Comparison of ENCODE assay signal across 16 cellular contexts in genomic region chr3:121757812-121758545, GRCh38. TPM values are rescaled to one million over a fixed set of nuclear protein-coding genes. Genes with fewer than 3 reads are reported as not detected.
DNase-seq lines count a peak whose midpoint lies in the region; TF ChIP-seq lines count a peak whose summit lies in the region.
"Had no signal": no experiment of that assay in that cellular context is flagged by ENCODE, and none has a peak within 500 bp of the region (broad histone marks: within the 10 kb centered on the region; RNA-seq: fewer than 3 reads in every experiment).

No MANE protein-coding gene starts in this region.

- H3K27me3 Mint-ChIP-seq in H9 (ENCODE audit: low read depth), result no peaks in the 10 kb centered on the region; the same call in none of the 2 replicates
- H3K27me3 Mint-ChIP-seq: IgD-negative memory B cell had no signal

- no peak overlapping the region for H3K4me3 Mint-ChIP-seq in H9
- H3K4me3 Mint-ChIP-seq: CD4-positive, alpha-beta T cell had no signal

- H3K79me1 ChIP-seq in H9 (ENCODE audit: insufficient read depth, low read depth, low read length, poor library complexity, severe bottlenecking) (no peaks in the 10 kb centered on the region), neuronal stem cell (ENCODE audit: low read depth, low read length) (no peaks in the 10 kb centered on the region)

- H3K23me2 ChIP-seq in H9 (ENCODE audit: insufficient read length, low read depth, low read length, poor library complexity, severe bottlenecking), result no peaks in the 10 kb centered on the region

- H2BK5ac ChIP-seq in H9 (ENCODE audit: insufficient read length, low read length), result no peak overlapping the region
- no peak overlapping the region for H2BK5ac ChIP-seq in neuronal stem cell (ENCODE audit: low read length)

- H2BK12ac ChIP-seq in H9 (ENCODE audit: insufficient read length, low read depth, low read length) (no peak overlapping the region), neuronal stem cell (ENCODE audit: low read length) (no peak overlapping the region)

- H3K4ac ChIP-seq in H9 (ENCODE audit: low read depth, low read length) (no peak overlapping the region), neuronal stem cell (ENCODE audit: low read length) (no peak overlapping the region)

- 0 out of 4 replicates have a peak, but pooled peaks cover 2% of the 10 kb centered on the region in 2 experiments for H3K4me1 Mint-ChIP-seq in H9

- no peaks in the 10 kb centered on the region for H4K20me1 ChIP-seq in BLaER1 treated with 17β-estradiol and CSF1 and Interleukin-3, amounts not matched to agents 10 nM and 100 nM
- H4K20me1 ChIP-seq in H9 (ENCODE audit: control insufficient read depth, insufficient read depth, insufficient read length) (no peaks in the 10 kb centered on the region), MM.1S (ENCODE audit: insufficient read depth, low read length) (no peaks in the 10 kb centered on the region)

- H3K9me2 ChIP-seq in MM.1S (replicated peaks; ENCODE audit: insufficient read depth, low read length), result no peaks in the 10 kb centered on the region

- no peak overlapping the region for H3K23ac ChIP-seq in H9 (ENCODE audit: insufficient read length, low read depth, low read length)
- peak overlapping the region; percentile 5 for H3K23ac ChIP-seq in neuronal stem cell (ENCODE audit: low read depth, low read length, poor library complexity)

- H3K79me2 ChIP-seq in H9 (ENCODE audit: insufficient read depth, low read length) (no peaks in the 10 kb centered on the region), MM.1S (ENCODE audit: low read length) (no peaks in the 10 kb centered on the region)

- H3K9me3 ChIP-seq in BLaER1 treated with 17β-estradiol and CSF1 and Interleukin-3, amounts not matched to agents 10 nM and 100 nM (replicated peaks in 1 of 11), result no peaks in the 10 kb centered on the region
- no peaks in the 10 kb centered on the region for H3K9me3 ChIP-seq in H9 (ENCODE audit: control insufficient read depth, low read depth, low read length)
- no peaks in the 10 kb centered on the region for H3K9me3 ChIP-seq in neuronal stem cell (replicated peaks in 1 of 2; ENCODE audit: control insufficient read depth in 2 of 2, insufficient read depth in 1 of 2, low read depth in 1 of 2, low read length in 2 of 2)
- no peaks in the 10 kb centered on the region for H3K9me3 ChIP-seq in MM.1S (replicated peaks; ENCODE audit: insufficient read depth, low read length)
- H3K9me3 ChIP-seq: BE2C had no signal

- H3F3A ChIP-seq in MM.1S (ENCODE audit: insufficient read depth, low read length), result no peaks in the 10 kb centered on the region

- H4K91ac ChIP-seq in H9 (ENCODE audit: insufficient read length, low read depth, low read length), result no peak overlapping the region
- H4K91ac ChIP-seq in neuronal stem cell (ENCODE audit: low read depth, low read length, poor library complexity), result no peak overlapping the region

- WGBS in H9 (ENCODE audit: extremely low coverage, insufficient read length, low lambda C conversion rate), result no CpG with 5 or more reads among the region's 15 CpGs
- WGBS in neuronal stem cell (ENCODE audit: extremely low coverage in 2 of 2, insufficient read length in 2 of 2, insufficient replicate concordance in 1 of 2), 2 donors, result no CpG with 5 or more reads among the region's 15 CpGs

- no peak overlapping the region for H2AFZ ChIP-seq in H9 (ENCODE audit: low read length)
- peak overlapping the region; percentile 40 for H2AFZ ChIP-seq in neuronal stem cell (ENCODE audit: low read length)
- no peak overlapping the region for H2AFZ ChIP-seq in MM.1S (ENCODE audit: low read length)

- H3K9me3 Mint-ChIP-seq in H9, result no peaks in the 10 kb centered on the region
- H3K9me3 Mint-ChIP-seq: CD4-positive, alpha-beta T cell; IgD-negative memory B cell had no signal

- no peak overlapping the region for H3K27ac Mint-ChIP-seq in H9
- H3K27ac Mint-ChIP-seq: CD4-positive, alpha-beta T cell had no signal

- H3K27ac ChIP-seq in BLaER1 treated with 17β-estradiol and CSF1 and Interleukin-3, amounts not matched to agents 10 nM and 100 nM, result no peak overlapping the region
- H3K27ac ChIP-seq in H9 (ENCODE audit: insufficient read length, low read depth, low read length) (no peak overlapping the region), coronary artery (peak overlapping the region in 1 of 2 donors; percentile 57), neuronal stem cell (replicated peaks; ENCODE audit: low read length) (no peak overlapping the region), MM.1S (ENCODE audit: low read length) (no peak overlapping the region)
- H3K27ac ChIP-seq: RWPE1 had no signal

- no peaks in the 10 kb centered on the region for H3K36me3 ChIP-seq in BLaER1 treated with 17β-estradiol and CSF1 and Interleukin-3, amounts not matched to agents 10 nM and 100 nM
- no peaks in the 10 kb centered on the region for H3K36me3 ChIP-seq in neuronal stem cell (replicated peaks in 1 of 2; ENCODE audit: control insufficient read depth in 2 of 2, insufficient read depth in 2 of 2, low read length in 2 of 2)
- no peaks in the 10 kb centered on the region for H3K36me3 ChIP-seq in MM.1S (replicated peaks; ENCODE audit: insufficient read depth, low read length)
- H3K36me3 ChIP-seq: BE2C had no signal

- TF ChIP-seq CTCF in H9 (conservative IDR thresholded peaks at IDR 0.05) (no peak), coronary artery (IDR thresholded peaks at IDR 0.05) (no peak), MM.1S (IDR thresholded peaks at IDR 0.05; ENCODE audit: low read length) (no peak)

- no peaks in the 10 kb centered on the region for H3K27me3 ChIP-seq in BLaER1 treated with 17β-estradiol and CSF1 and Interleukin-3, amounts not matched to agents 10 nM and 100 nM
- no peaks in the 10 kb centered on the region for H3K27me3 ChIP-seq in H9 (ENCODE audit: insufficient read depth, low read length)
- H3K27me3 ChIP-seq in neuronal stem cell (ENCODE audit: control insufficient read depth in 3 of 3, insufficient read depth in 3 of 3, low read depth in 1 of 3, low read length in 3 of 3), result no peaks in the 10 kb centered on the region
- H3K27me3 ChIP-seq in MM.1S (replicated peaks; ENCODE audit: insufficient read depth, low read length), result no peaks in the 10 kb centered on the region
- H3K27me3 ChIP-seq: BE2C had no signal

- H2AK5ac ChIP-seq in H9 (ENCODE audit: insufficient read length, low read length) (no peak overlapping the region), neuronal stem cell (ENCODE audit: low read depth, low read length) (no peak overlapping the region)

- no peak overlapping the region for H3K18ac ChIP-seq in H9 (ENCODE audit: insufficient read length, low read depth, low read length)
- no peak overlapping the region for H3K18ac ChIP-seq in neuronal stem cell (ENCODE audit: low read length)

- H3T11ph ChIP-seq in H9 (ENCODE audit: low read length), result no peak overlapping the region

- H2BK20ac ChIP-seq in H9 (ENCODE audit: low read depth, low read length, poor library complexity, severe bottlenecking), result no peak overlapping the region

- H4K5ac ChIP-seq in H9 (ENCODE audit: insufficient read length, low read depth, low read length), result no peak overlapping the region

- H3K9ac ChIP-seq in BLaER1 treated with 17β-estradiol and CSF1 and Interleukin-3, amounts not matched to agents 10 nM and 100 nM, result no peak overlapping the region
- H3K9ac ChIP-seq in H9 (ENCODE audit: extremely low read depth, insufficient read length, low read length), result no peak overlapping the region
- H3K9ac ChIP-seq in neuronal stem cell (ENCODE audit: low read depth, low read length, poor library complexity), result no peak overlapping the region
- H3K9ac ChIP-seq in MM.1S (ENCODE audit: low read length), result no peak overlapping the region

- H2BK15ac ChIP-seq in H9 (ENCODE audit: low read depth, low read length), result no peak overlapping the region
- H2BK15ac ChIP-seq in neuronal stem cell (ENCODE audit: low read length), result no peak overlapping the region

- H3K4me2 ChIP-seq in BLaER1 treated with 17β-estradiol and CSF1 and Interleukin-3, amounts not matched to agents 10 nM and 100 nM, result peak overlapping the region in 7 of 11 experiments; percentile 11 to 43 (median 37); a peak in 11 of 22 replicates
- H3K4me2 ChIP-seq in H9 (ENCODE audit: insufficient read depth, insufficient read length, low read length) (no peak overlapping the region), neuronal stem cell (ENCODE audit: insufficient read depth, low read length, poor library complexity, severe bottlenecking) (no peak overlapping the region), MM.1S (ENCODE audit: low read depth, low read length) (no peak overlapping the region)

- no peak overlapping the region for H3K4me3 ChIP-seq in BLaER1 treated with 17β-estradiol and CSF1 and Interleukin-3, amounts not matched to agents 10 nM and 100 nM
- H3K4me3 ChIP-seq in coronary artery (peak overlapping the region; percentile 38), neuronal stem cell (ENCODE audit: low read length in 2 of 2) (no peak overlapping the region), MM.1S (ENCODE audit: low read length) (no peak overlapping the region)
- H3K4me3 ChIP-seq: GM12878 had no signal

- peaks cover 16 to 40% (median 30%) of the 10 kb centered on the region in 10 experiments for H3K4me1 ChIP-seq in BLaER1 treated with 17β-estradiol and CSF1 and Interleukin-3, amounts not matched to agents 10 nM and 100 nM
- H3K4me1 ChIP-seq in H9 (ENCODE audit: insufficient read depth, low read length), result no peaks in the 10 kb centered on the region
- no peaks in the 10 kb centered on the region for H3K4me1 ChIP-seq in neuronal stem cell (ENCODE audit: control insufficient read depth in 2 of 2, insufficient read depth in 1 of 2, low read depth in 1 of 2, low read length in 2 of 2)
- no peaks in the 10 kb centered on the region for H3K4me1 ChIP-seq in MM.1S (ENCODE audit: low read length)
- H3K4me1 ChIP-seq: BE2C had no signal

- H4K8ac ChIP-seq in H9 (replicated peaks; ENCODE audit: insufficient read length, low read depth, low read length), result no peak overlapping the region
- H4K8ac ChIP-seq in neuronal stem cell (ENCODE audit: low read depth, low read length), result no peak overlapping the region

- H3K56ac ChIP-seq in H9 (ENCODE audit: insufficient read length, low read depth, low read length), result no peak overlapping the region

- H3K14ac ChIP-seq in H9 (ENCODE audit: insufficient read depth, low read length) (0 out of 2 replicates have a peak overlapping the region, but pooled peaks have one; percentile 39), neuronal stem cell (ENCODE audit: low read length) (no peak overlapping the region)

- H2BK120ac ChIP-seq in H9 (ENCODE audit: low read depth, low read length, poor library complexity, severe bottlenecking), result no peak overlapping the region
- no peak overlapping the region for H2BK120ac ChIP-seq in neuronal stem cell (ENCODE audit: low read depth, low read length)

- DNase-seq in H9 (no peak), coronary artery (ENCODE audit: low spot score) (no peak), neuronal stem cell (ENCODE audit: low spot score) (no peak), MM.1S (no peak), NCI-H1694 (lab: John Stamatoyannopoulos, UW) (no peak)
- DNase-seq in activated naive CD4-positive, alpha-beta T cell treated with Interleukin-2 at 50 U/mL for 16 hours, result no peak
- DNase-seq: CD4-positive, alpha-beta T cell; COR-L47; DMS79; NCI-H1417; NCI-H187 had no signal

- H3K36me3 Mint-ChIP-seq in H9 (ENCODE audit: insufficient read depth in 1 of 3, low read depth in 3 of 3), result no peaks in the 10 kb centered on the region

RNA-seq across cellular contexts. Expression of gene GOLGB1, which starts 8.4 kb away (rescaled TPM):
- 25.8 and 31.4 TPM in 2 replicates for total RNA-seq in H9 (2021)
- polyA plus RNA-seq in neuronal stem cell (2013, experiment 1 of 2), result 17.0 TPM
- polyA plus RNA-seq in neuronal stem cell (2013, experiment 2 of 2), result 16.3 TPM

Comparison
In these comparisons a context has a peak if more than half of its experiments do, and no peak if none do; other contexts are left out.
1. H3K4me2 ChIP-seq: peak in BLaER1 treated with 17β-estradiol and CSF1 and Interleukin-3, amounts not matched to agents 10 nM and 100 nM (7 of 11); none in H9 (single experiment), neuronal stem cell (single experiment) and MM.1S (single experiment).